1 cellular context compared by ENCODE assay signal in genomic region chr9:136093995-136094881, GRCh38.
TF ChIP-seq lines count a peak whose summit lies in the region.

No MANE protein-coding gene starts in this region.

TF ChIP-seq in HEK293, 187 proteins besides CTCF, POLR2A, EP300 and RAD21 (continued from another document):
- peak; percentile 49; the same call in 1 of the 2 replicates for TF ChIP-seq SP3 (tag by site-specific recombination; IDR thresholded peaks at IDR 0.05)
- TF ChIP-seq ZBTB1 (tag by site-specific recombination; IDR thresholded peaks at IDR 0.05): no peak
- TF ChIP-seq BCL11B (tag by site-specific recombination; IDR thresholded peaks at IDR 0.05; ENCODE audit: low read depth): peak; percentile 80
- no peak for TF ChIP-seq ZNF530 (tag by site-specific recombination; IDR thresholded peaks at IDR 0.05; ENCODE audit: low read depth)
- TF ChIP-seq BCL11A (tag by site-specific recombination; IDR thresholded peaks at IDR 0.05; ENCODE audit: low read depth): peak; percentile 80
- no peak for TF ChIP-seq PRDM6 (tag by site-specific recombination; IDR thresholded peaks at IDR 0.05)
- TF ChIP-seq ZNF473 (tag by site-specific recombination; IDR thresholded peaks at IDR 0.05): no peak
- peak; percentile 82 for TF ChIP-seq ZFHX2 (tag by site-specific recombination; conservative IDR thresholded peaks at IDR 0.05)
- TF ChIP-seq PATZ1 (tag by site-specific recombination; IDR thresholded peaks at IDR 0.05): peak; percentile 80
- no peak for TF ChIP-seq HOXA7 (CRISPR knock-in tag; IDR thresholded peaks at IDR 0.05; ENCODE audit: borderline replicate concordance)
- TF ChIP-seq ZEB2 (tag by site-specific recombination; IDR thresholded peaks at IDR 0.05): peak; percentile 82
- peak; percentile 15; the same call in 1 of the 2 replicates for TF ChIP-seq ZNF391 (tag by site-specific recombination; IDR thresholded peaks at IDR 0.05; ENCODE audit: borderline replicate concordance, low read depth)
- TF ChIP-seq ZNF146 (tag by site-specific recombination; IDR thresholded peaks at IDR 0.05): no peak
- no peak for TF ChIP-seq RBAK (tag by site-specific recombination; IDR thresholded peaks at IDR 0.05)
- no peak for TF ChIP-seq ZNF26 (tag by site-specific recombination; IDR thresholded peaks at IDR 0.05)
- TF ChIP-seq ZNF280C (tag by site-specific recombination; IDR thresholded peaks at IDR 0.05): no peak
- TF ChIP-seq ZFP69B (tag by site-specific recombination; IDR thresholded peaks at IDR 0.05): peak; percentile 99
- no peak for TF ChIP-seq ZNF239 (tag by site-specific recombination; IDR thresholded peaks at IDR 0.05)
- TF ChIP-seq ZNF354C (tag by site-specific recombination; IDR thresholded peaks at IDR 0.05; ENCODE audit: borderline replicate concordance, low read depth): no peak
- 0 out of 2 replicates have a peak, but pooled peaks have one; percentile 13 for TF ChIP-seq KLF16 (tag by site-specific recombination; IDR thresholded peaks at IDR 0.05)
- TF ChIP-seq YY2 (tag by site-specific recombination; IDR thresholded peaks at IDR 0.05): no peak
- peak; percentile 96 for TF ChIP-seq GLIS2 (tag by site-specific recombination; IDR thresholded peaks at IDR 0.05)
- peak; percentile 56 for TF ChIP-seq ZNF600 (tag by site-specific recombination; IDR thresholded peaks at IDR 0.05)
- no peak for TF ChIP-seq ATF2 (tag by site-specific recombination; IDR thresholded peaks at IDR 0.05; ENCODE audit: low read depth)
- TF ChIP-seq ZNF654 (tag by site-specific recombination; IDR thresholded peaks at IDR 0.05; ENCODE audit: low read depth): no peak
- no peak for TF ChIP-seq ZNF830 (tag by site-specific recombination; IDR thresholded peaks at IDR 0.05; ENCODE audit: low read depth)
- no peak for TF ChIP-seq ZNF658 (tag by site-specific recombination; IDR thresholded peaks at IDR 0.05)
- TF ChIP-seq YY1 (tag by site-specific recombination; IDR thresholded peaks at IDR 0.05): no peak
- no peak for TF ChIP-seq ZNF488 (tag by site-specific recombination; IDR thresholded peaks at IDR 0.05)
- TF ChIP-seq ZNF302 (tag by site-specific recombination; IDR thresholded peaks at IDR 0.05; ENCODE audit: low read depth): no peak
- no peak for TF ChIP-seq ZNF548 (tag by site-specific recombination; IDR thresholded peaks at IDR 0.05)
- no peak for TF ChIP-seq ELK4 (IDR thresholded peaks at IDR 0.05; ENCODE audit: borderline replicate concordance, low read depth, low read length)
- TF ChIP-seq ZBTB8A (tag by site-specific recombination; IDR thresholded peaks at IDR 0.05): peak; percentile 47
- TF ChIP-seq ZNF202 (tag by site-specific recombination; IDR thresholded peaks at IDR 0.05; ENCODE audit: borderline replicate concordance): no peak
- no peak; the same call in 1 of the 2 replicates for TF ChIP-seq OSR2 (tag by site-specific recombination; IDR thresholded peaks at IDR 0.05)
- TF ChIP-seq ZNF2 (tag by site-specific recombination; IDR thresholded peaks at IDR 0.05): no peak
- TF ChIP-seq ZNF645 (tag by site-specific recombination; IDR thresholded peaks at IDR 0.05): no peak
- no peak for TF ChIP-seq ZNF350 (tag by site-specific recombination; IDR thresholded peaks at IDR 0.05)
- no peak for TF ChIP-seq ZSCAN23 (tag by site-specific recombination; IDR thresholded peaks at IDR 0.05)
- no peak for TF ChIP-seq ZNF157 (tag by site-specific recombination; IDR thresholded peaks at IDR 0.05)
